28 cellular contexts compared by ENCODE assay signal in genomic region chr22:50060441-50061140, GRCh38. TPM values are rescaled to one million over a fixed set of nuclear protein-coding genes. Genes with fewer than 3 reads are reported as not detected.
DNase-seq lines count a peak whose midpoint lies in the region; ATAC-seq and TF ChIP-seq lines count a peak whose summit lies in the region.
"Had no signal": no experiment of that assay in that cellular context is flagged by ENCODE, and none has a peak within 500 bp of the region (broad histone marks: within the 10 kb centered on the region; RNA-seq: fewer than 3 reads in every experiment).

No MANE protein-coding gene starts in this region.

- ATAC-seq in upper lobe of left lung (ENCODE audit: low FRiP score in 2 of 2) (peak; percentile 26 to 45), HG03095 (IDR thresholded peaks at IDR 0.05; ENCODE audit: unreplicated experiment) (no peak)
- ATAC-seq in stimulated activated effector memory CD8-positive, alpha-beta T cell treated with anti-CD3 and anti-CD28 coated beads, Interleukin-12 subunit alpha, Interleukin-12 subunit beta, amount 100 ng/mL, for 72 hours, result no peak
- ATAC-seq: activated CD8-positive, alpha-beta T cell treated with anti-CD3 and anti-CD28 coated beads, Interleukin-2, amount 10 ng/mL, durations not matched to agents 7 days and 5 days; activated naive CD4-positive, alpha-beta T cell treated with anti-CD3 and anti-CD28 coated beads, Interleukin-2, amount 50 U/mL, for 72 hours; gastroesophageal sphincter had no signal

- H2BK5ac ChIP-seq in mesenchymal stem cell (ENCODE audit: low read depth, low read length, poor library complexity, severe bottlenecking), result no peak overlapping the region

- no peaks in the 10 kb centered on the region for H4K20me1 ChIP-seq in OCI-LY7 (ENCODE audit: insufficient read depth, low read length)

- H3K4me1 Mint-ChIP-seq in stimulated activated effector memory CD8-positive, alpha-beta T cell treated with anti-CD3 and anti-CD28 coated beads, Interleukin-12 subunit alpha, Interleukin-12 subunit beta, amount 100 ng/mL, for 72 hours, result no peaks in the 10 kb centered on the region

- no peak overlapping the region for H4K8ac ChIP-seq in mesenchymal stem cell (ENCODE audit: low read length)

- no peak overlapping the region for H4K91ac ChIP-seq in mesenchymal stem cell (ENCODE audit: low read length)

- CTCF ChIA-PET in OCI-LY7 (lab: Charles Lee; ENCODE audit: unreplicated experiment), result no interaction called here

- H3K9ac ChIP-seq in mesenchymal stem cell (ENCODE audit: low read length), result no peak overlapping the region

- H3K36me3 Mint-ChIP-seq in stimulated activated effector memory CD8-positive, alpha-beta T cell treated with anti-CD3 and anti-CD28 coated beads, Interleukin-12 subunit alpha, Interleukin-12 subunit beta, amount 100 ng/mL, for 72 hours, result no peaks in the 10 kb centered on the region
- H3K36me3 Mint-ChIP-seq: activated naive CD4-positive, alpha-beta T cell treated with anti-CD3 and anti-CD28 coated beads, Interleukin-2, amount 50 U/mL, for 72 hours; memory B cell had no signal

- no peaks in the 10 kb centered on the region for H3K79me2 ChIP-seq in OCI-LY7 (ENCODE audit: insufficient read depth, low read depth, low read length)

- peak overlapping the region in 1 of 2 experiments; percentile 26 for H3K14ac ChIP-seq in mesenchymal stem cell (ENCODE audit: low read length in 2 of 2)

- DNase-seq in NCI-H748 (lab: John Stamatoyannopoulos, UW; ENCODE audit: unreplicated experiment), result peak; percentile 33
- DNase-seq in NCI-H748 treated with DMSO at 0.1 percent for 48 hours (lab: John Stamatoyannopoulos, UW), result no peak
- DNase-seq in OCI-LY7 (ENCODE audit: low spot score), result no peak
- no peak for DNase-seq in mesenchymal stem cell
- peak; percentile 40 to 83 for DNase-seq in upper lobe of left lung
- no peak for DNase-seq in stimulated activated effector memory CD8-positive, alpha-beta T cell treated with anti-CD3 and anti-CD28 coated beads, Interleukin-12 subunit alpha, Interleukin-12 subunit beta, amount 100 ng/mL, for 72 hours (ENCODE audit: low spot score in 2 of 2)
- DNase-seq in NCI-H1694 (lab: John Stamatoyannopoulos, UW), result no peak
- DNase-seq: 8988T; activated CD4-positive, alpha-beta T cell treated with anti-CD3 and anti-CD28 coated beads for 4 hours; activated CD8-positive, alpha-beta T cell treated with anti-CD3 and anti-CD28 coated beads, Interleukin-2, amount 10 ng/mL, durations not matched to agents 7 days and 5 days; EL; NCI-H146; NCI-H446; occipital lobe; RPMI8226; stimulated activated naive CD4-positive, alpha-beta T cell; T1000 had no signal

- TF ChIP-seq POLR2A in upper lobe of left lung (IDR thresholded peaks at IDR 0.05), result no peak

- H3K27me3 ChIP-seq in mesenchymal stem cell (ENCODE audit: control insufficient read depth in 1 of 2, insufficient read depth in 1 of 2, low read length in 2 of 2) (peaks cover 43 to 60% of the 10 kb centered on the region in 2 experiments), upper lobe of left lung (peaks cover 0 to 11% (median 5%) of the 10 kb centered on the region in 4 donors)

- TF ChIP-seq EP300 in upper lobe of left lung (IDR thresholded peaks at IDR 0.05), result no peak

- H3K18ac ChIP-seq in mesenchymal stem cell (ENCODE audit: low read depth in 1 of 2, low read length in 2 of 2), result peak overlapping the region in 1 of 2 experiments; percentile 21

- H3K9me2 ChIP-seq in OCI-LY7 (ENCODE audit: insufficient read depth, low read length), result no peaks in the 10 kb centered on the region

- TF ChIP-seq CTCF in OCI-LY7 (conservative IDR thresholded peaks at IDR 0.05; ENCODE audit: low read length), result no peak; the same call in 1 of the 2 replicates
- TF ChIP-seq CTCF in upper lobe of left lung (IDR thresholded peaks at IDR 0.05), result no peak

- H3K4ac ChIP-seq in mesenchymal stem cell (ENCODE audit: low read depth in 1 of 2, low read length in 2 of 2), result no peak overlapping the region

- no TSS peak for BruUV-seq in OCI-LY7 (replicated peaks; lab: Mats Ljungman, UMichigan)

- WGBS in mesenchymal stem cell, result 87% methylated on average over 28 of the region's 28 CpGs
- WGBS in upper lobe of left lung, 2 donors, result 66 to 77% methylated on average over 11 to 24 of the region's 28 CpGs

- peak overlapping the region in 1 of 2 experiments; percentile 68 for H2BK12ac ChIP-seq in mesenchymal stem cell (ENCODE audit: low read length in 2 of 2)

- H3K27ac Mint-ChIP-seq in stimulated activated effector memory CD8-positive, alpha-beta T cell treated with anti-CD3 and anti-CD28 coated beads, Interleukin-12 subunit alpha, Interleukin-12 subunit beta, amount 100 ng/mL, for 72 hours, result no peak overlapping the region
- H3K27ac Mint-ChIP-seq: activated CD8-positive, alpha-beta T cell treated with anti-CD3 and anti-CD28 coated beads, Interleukin-2, amount 10 ng/mL, durations not matched to agents 7 days and 5 days; activated naive CD4-positive, alpha-beta T cell treated with anti-CD3 and anti-CD28 coated beads, Interleukin-2, amount 50 U/mL, for 72 hours; memory B cell had no signal

- peak overlapping the region; percentile 36 for H2BK15ac ChIP-seq in mesenchymal stem cell (ENCODE audit: low read depth, poor library complexity, severe bottlenecking)

- H3K4me1 ChIP-seq in OCI-LY7 (ENCODE audit: insufficient read depth, low read length, poor library complexity, severe bottlenecking) (peaks cover 50% of the 10 kb centered on the region), mesenchymal stem cell (ENCODE audit: control insufficient read depth, insufficient read depth, low read depth, low read length) (peaks cover 14% of the 10 kb centered on the region), upper lobe of left lung (peaks cover 9 to 37% (median 15%) of the 10 kb centered on the region in 4 donors)
- H3K4me1 ChIP-seq: breast epithelium, SJSA1 had no signal

- no peak overlapping the region for H2AK5ac ChIP-seq in mesenchymal stem cell (ENCODE audit: low read length, severe bottlenecking)

- intact Hi-C loops in OCI-LY7 (cut with micrococcal nuclease; ENCODE audit: unreplicated experiment), result no loop called here

- no peak overlapping the region for H3K4me3 Mint-ChIP-seq in stimulated activated effector memory CD8-positive, alpha-beta T cell treated with anti-CD3 and anti-CD28 coated beads, Interleukin-12 subunit alpha, Interleukin-12 subunit beta, amount 100 ng/mL, for 72 hours
- H3K4me3 Mint-ChIP-seq: activated CD8-positive, alpha-beta T cell treated with anti-CD3 and anti-CD28 coated beads, Interleukin-2, amount 10 ng/mL, durations not matched to agents 7 days and 5 days; memory B cell had no signal

- H3K9me3 Mint-ChIP-seq in stimulated activated effector memory CD8-positive, alpha-beta T cell treated with anti-CD3 and anti-CD28 coated beads, Interleukin-12 subunit alpha, Interleukin-12 subunit beta, amount 100 ng/mL, for 72 hours, result no peaks in the 10 kb centered on the region
- H3K9me3 Mint-ChIP-seq: activated naive CD4-positive, alpha-beta T cell treated with anti-CD3 and anti-CD28 coated beads, Interleukin-2, amount 50 U/mL, for 72 hours; memory B cell had no signal

- H3K4me3 ChIP-seq in OCI-LY7 (ENCODE audit: low read depth, low read length, poor library complexity, severe bottlenecking) (no peak overlapping the region), mesenchymal stem cell (ENCODE audit: insufficient read depth in 1 of 2, low read depth in 1 of 2, low read length in 2 of 2) (no peak overlapping the region), upper lobe of left lung (no peak overlapping the region)
- H3K4me3 ChIP-seq: breast epithelium, gastroesophageal sphincter, SJSA1 had no signal

- peak overlapping the region; percentile 42; the same call in 1 of the 2 replicates for H3K4me2 ChIP-seq in OCI-LY7 (ENCODE audit: low read length)
- H3K4me2 ChIP-seq in mesenchymal stem cell (ENCODE audit: low read length, poor library complexity, severe bottlenecking), result no peak overlapping the region

- H3K79me1 ChIP-seq in mesenchymal stem cell (replicated peaks; ENCODE audit: low read length, poor library complexity, severe bottlenecking), result no peaks in the 10 kb centered on the region

- H2BK120ac ChIP-seq in mesenchymal stem cell (ENCODE audit: low read depth, low read length), result no peak overlapping the region

- H3K9me3 ChIP-seq in OCI-LY7 (ENCODE audit: low read length) (no peaks in the 10 kb centered on the region), mesenchymal stem cell (ENCODE audit: control insufficient read depth, low read length) (no peaks in the 10 kb centered on the region), upper lobe of left lung (no peaks in the 10 kb centered on the region)
- H3K9me3 ChIP-seq: breast epithelium, gastroesophageal sphincter, SJSA1 had no signal

- H3K27ac ChIP-seq in OCI-LY7 (ENCODE audit: low read depth, low read length, poor library complexity, severe bottlenecking), result no peak overlapping the region
- no peak overlapping the region for H3K27ac ChIP-seq in mesenchymal stem cell (ENCODE audit: low read length, poor library complexity, severe bottlenecking)
- H3K27ac ChIP-seq in upper lobe of left lung, result no peak overlapping the region
- H3K27ac ChIP-seq: breast epithelium, gastroesophageal sphincter, SJSA1, VCaP had no signal

- H2AFZ ChIP-seq in OCI-LY7 (ENCODE audit: low read length) (no peak overlapping the region), mesenchymal stem cell (ENCODE audit: low read depth, low read length) (no peak overlapping the region)

- POLR2A ChIA-PET in OCI-LY7 (lab: Charles Lee), result no interaction called here

- no peak overlapping the region for H3K23ac ChIP-seq in mesenchymal stem cell (ENCODE audit: low read length in 2 of 2)

- H3K36me3 ChIP-seq in OCI-LY7 (ENCODE audit: insufficient read depth, low read length) (no peaks in the 10 kb centered on the region), mesenchymal stem cell (ENCODE audit: control insufficient read depth in 1 of 2, insufficient read depth in 2 of 2, low read depth in 1 of 2, low read length in 2 of 2) (no peaks in the 10 kb centered on the region), upper lobe of left lung (no peaks in the 10 kb centered on the region)
- H3K36me3 ChIP-seq: breast epithelium, gastroesophageal sphincter, SJSA1 had no signal

RNA-seq across cellular contexts. Expression of gene TTLL8, which starts 2.5 kb away (rescaled TPM):
- total RNA-seq in OCI-LY7 (2014; rRNA removed; shearing (Covaris generic)), result 0.06 TPM in 1 of 2 replicates, not detected in the other
- 0.72 and 1.3 TPM in 2 replicates for total RNA-seq in OCI-LY7 (2022)
- not detected for polyA plus RNA-seq in mesenchymal stem cell (2013, experiment 1 of 2)
- not detected for polyA plus RNA-seq in mesenchymal stem cell (2013, experiment 2 of 2)
- total RNA-seq in upper lobe of left lung, result not detected
- total RNA-seq: activated CD8-positive, alpha-beta T cell treated with anti-CD3 and anti-CD28 coated beads, Interleukin-2, amount 10 ng/mL, durations not matched to agents 7 days and 5 days; activated naive CD4-positive, alpha-beta T cell treated with anti-CD3 and anti-CD28 coated beads, Interleukin-2, amount 50 U/mL, for 72 hours; breast epithelium; chondrocyte; fibroblast of lung; gastroesophageal sphincter; myocyte; occipital lobe; SJSA1; ureter had no signal
- polyA plus RNA-seq: fibroblast of lung had no signal

RNA-seq across cellular contexts. Expression of gene MLC1, which starts 24.6 kb away (rescaled TPM):
- total RNA-seq in OCI-LY7 (2014; rRNA removed; shearing (Covaris generic)), result 0.16 TPM in 1 of 2 replicates, not detected in the other
- total RNA-seq in OCI-LY7 (2022) (not detected in 2 replicates), upper lobe of left lung (1 to 10 TPM in 4 of 6 donors, under 1 TPM in 2; 0.78 to 3.1 (median 1.2) TPM)
- polyA plus RNA-seq in mesenchymal stem cell (2013, experiment 1 of 2), result 0.03 TPM
- polyA plus RNA-seq in mesenchymal stem cell (2013, experiment 2 of 2), result not detected
- total RNA-seq: myocyte had no signal
- polyA plus RNA-seq: fibroblast of lung had no signal

RNA-seq across cellular contexts. Expression of gene MOV10L1, which starts 29.2 kb away (rescaled TPM):
- total RNA-seq in OCI-LY7 (2014; rRNA removed; shearing (Covaris generic)), result 0.03 and 0.22 TPM in 2 replicates
- 0.66 and 1.1 TPM in 2 replicates for total RNA-seq in OCI-LY7 (2022)
- polyA plus RNA-seq in mesenchymal stem cell (2013, experiment 1 of 2), result 1.5 TPM
- 1.5 TPM for polyA plus RNA-seq in mesenchymal stem cell (2013, experiment 2 of 2)
- 1 to 10 TPM in 3 of 6 donors, under 1 TPM in 2, not detected in 1; 0.47 to 3.1 (median 1.8) TPM for total RNA-seq in upper lobe of left lung
- total RNA-seq: activated CD8-positive, alpha-beta T cell treated with anti-CD3 and anti-CD28 coated beads, Interleukin-2, amount 10 ng/mL, durations not matched to agents 7 days and 5 days; activated naive CD4-positive, alpha-beta T cell treated with anti-CD3 and anti-CD28 coated beads, Interleukin-2, amount 50 U/mL, for 72 hours had no signal

RNA-seq across cellular contexts. Expression of gene IL17REL, which starts 48.0 kb away (rescaled TPM):
- 0.03 TPM in 1 of 2 replicates, not detected in the other for total RNA-seq in OCI-LY7 (2014; rRNA removed; shearing (Covaris generic))
- total RNA-seq in OCI-LY7 (2022) (not detected in 2 replicates), upper lobe of left lung (under 1 TPM in 1 of 6 donors, not detected in 5; 0.06 TPM)
- polyA plus RNA-seq in mesenchymal stem cell (2013, experiment 1 of 2), result 0.06 TPM
- 0.08 TPM for polyA plus RNA-seq in mesenchymal stem cell (2013, experiment 2 of 2)
- total RNA-seq: activated CD8-positive, alpha-beta T cell treated with anti-CD3 and anti-CD28 coated beads, Interleukin-2, amount 10 ng/mL, durations not matched to agents 7 days and 5 days; breast epithelium; gastroesophageal sphincter; myocyte; occipital lobe; SJSA1; ureter had no signal
- polyA plus RNA-seq: fibroblast of lung had no signal

Comparison
In these comparisons a context has a peak if more than half of its experiments do, and no peak if none do; other contexts are left out.
1. DNase-seq: peak in NCI-H748 (single experiment) and upper lobe of left lung (2 of 2); none in NCI-H748 treated with DMSO at 0.1 percent for 48 hours (single experiment), OCI-LY7 (single experiment), mesenchymal stem cell (single experiment), stimulated activated effector memory CD8-positive, alpha-beta T cell treated with anti-CD3 and anti-CD28 coated beads, Interleukin-12 subunit alpha, Interleukin-12 subunit beta, amount 100 ng/mL, for 72 hours (0 of 2) and NCI-H1694 (single experiment).
2. ATAC-seq: peak in upper lobe of left lung (2 of 2); none in stimulated activated effector memory CD8-positive, alpha-beta T cell treated with anti-CD3 and anti-CD28 coated beads, Interleukin-12 subunit alpha, Interleukin-12 subunit beta, amount 100 ng/mL, for 72 hours (single experiment) and HG03095 (single experiment).